In genomic region chr5:87390075-87390474, GRCh38 we compare ENCODE assay signal across 17 cellular contexts. TPM values are rescaled to one million over a fixed set of nuclear protein-coding genes. Genes with fewer than 3 reads are reported as not detected.
DNase-seq lines count a peak whose midpoint lies in the region; ATAC-seq, FAIRE-seq and TF ChIP-seq lines count a peak whose summit lies in the region.
"Had no signal": no experiment of that assay in that cellular context is flagged by ENCODE, and none has a peak within 500 bp of the region (broad histone marks: within the 10 kb centered on the region; RNA-seq: fewer than 3 reads in every experiment).

No MANE protein-coding gene starts in this region.

- H3K9me3 ChIP-seq in esophagus squamous epithelium (no peaks in the 10 kb centered on the region), breast epithelium (no peaks in the 10 kb centered on the region)
- H3K9me3 ChIP-seq: heart right ventricle, left lung, SJSA1, thoracic aorta had no signal

- FAIRE-seq in H54 (lab: Jason Lieb, UNC): peak; percentile 50
- FAIRE-seq: endothelial cell of umbilical vein had no signal

- H3K4me1 ChIP-seq in esophagus squamous epithelium (no peaks in the 10 kb centered on the region), breast epithelium (no peaks in the 10 kb centered on the region)

- ATAC-seq in GM18511 (IDR thresholded peaks at IDR 0.05; ENCODE audit: unreplicated experiment) (peak; percentile 64), T-cell (replicated peaks in 1 of 4) (peak in 1 of 4 experiments; percentile 6)
- ATAC-seq in naive thymus-derived CD8-positive, alpha-beta T cell: peak in 1 of 2 donors; percentile 22
- ATAC-seq: heart right ventricle, left lung had no signal

- POLR2A ChIA-PET in T-cell (lab: Charles Lee): interaction anchor here (0.6 to 1.4 kb wide), 6 partner anchors 9 to 1940 kb away, joined by 3 to 10 read pairs (median 4); no protein-coding TSS in a partner anchor
- POLR2A ChIA-PET in naive thymus-derived CD8-positive, alpha-beta T cell (lab: Charles Lee): no interaction called here

- peaks cover 63% of the 10 kb centered on the region for H3K36me3 Mint-ChIP-seq in T-cell
- H3K36me3 Mint-ChIP-seq in naive thymus-derived CD8-positive, alpha-beta T cell: peaks cover 12 to 94% (median 28%) of the 10 kb centered on the region in 3 donors

- no peaks in the 10 kb centered on the region for H3K9me3 Mint-ChIP-seq in T-cell
- no peaks in the 10 kb centered on the region for H3K9me3 Mint-ChIP-seq in naive thymus-derived CD8-positive, alpha-beta T cell

- H3K27me3 ChIP-seq in esophagus squamous epithelium (no peaks in the 10 kb centered on the region), breast epithelium (no peaks in the 10 kb centered on the region)
- H3K27me3 ChIP-seq: heart right ventricle, left lung, SJSA1 had no signal

- intact Hi-C loops in esophagus squamous epithelium (cut with DNase I): no loop called here
- intact Hi-C loops in breast epithelium (cut with DNase I; ENCODE audit: low total_unique reads): no loop called here

- TF ChIP-seq POLR2A in H54 (IDR thresholded peaks at IDR 0.05; ENCODE audit: low read depth, low read length) (no peak), esophagus squamous epithelium (IDR thresholded peaks at IDR 0.05) (no peak), breast epithelium (IDR thresholded peaks at IDR 0.05) (no peak)

- CTCF ChIA-PET in T-cell (lab: Charles Lee): interaction anchor here (1.3 to 2.6 kb wide), 2 partner anchors 10 kb away, joined by 6 to 11 read pairs; no protein-coding TSS in a partner anchor

- H3K27ac ChIP-seq in esophagus squamous epithelium (no peak overlapping the region), breast epithelium (no peak overlapping the region)
- H3K27ac ChIP-seq: heart right ventricle, left lung, SJSA1, skin epidermis, thoracic aorta had no signal

- H3K27ac Mint-ChIP-seq in T-cell: peak overlapping the region; percentile 16 to 56
- H3K27ac Mint-ChIP-seq in naive thymus-derived CD8-positive, alpha-beta T cell: peak overlapping the region in 7 of 10 donors; percentile 12 to 82 (median 50)

- peaks cover 6 to 100% (median 10%) of the 10 kb centered on the region in 3 donors for H3K36me3 ChIP-seq in esophagus squamous epithelium
- H3K36me3 ChIP-seq in breast epithelium: no peaks in the 10 kb centered on the region

- no peak for DNase-seq in H54 (ENCODE audit: insufficient read length, low spot score)
- no peak for DNase-seq in T-cell
- no peak for DNase-seq in naive thymus-derived CD8-positive, alpha-beta T cell
- DNase-seq in esophagus squamous epithelium (lab: John Stamatoyannopoulos, UW): no peak
- no peak for DNase-seq in breast epithelium (ENCODE audit: low spot score in 2 of 2)
- DNase-seq in LoVo (ENCODE audit: low spot score): no peak
- DNase-seq: activated T-cell treated with anti-CD3 and anti-CD28 coated beads, Interleukin-2, amount 50 U/mL, for 48 hours; C1 segment of cervical spinal cord; heart right ventricle; Karpas-422; left lung; NCI-H2029 had no signal

- no peak overlapping the region for H3K4me3 Mint-ChIP-seq in T-cell
- H3K4me3 Mint-ChIP-seq in naive thymus-derived CD8-positive, alpha-beta T cell: no peak overlapping the region

- H3K4me3 ChIP-seq in esophagus squamous epithelium: no peak overlapping the region
- H3K4me3 ChIP-seq in breast epithelium: no peak overlapping the region
- H3K4me3 ChIP-seq: heart right ventricle, left lung, SJSA1, skin epidermis, thoracic aorta had no signal

- H3K4me1 Mint-ChIP-seq in T-cell: peaks cover 11 to 30% (median 23%) of the 10 kb centered on the region in 3 donors
- peaks cover 2 to 17% (median 12%) of the 10 kb centered on the region in 4 donors for H3K4me1 Mint-ChIP-seq in naive thymus-derived CD8-positive, alpha-beta T cell

- WGBS in esophagus squamous epithelium, 2 donors: 86 to 92% methylated on average over 3 of the region's 3 CpGs

- no peak for TF ChIP-seq CTCF in esophagus squamous epithelium (IDR thresholded peaks at IDR 0.05)
- no peak for TF ChIP-seq CTCF in breast epithelium (IDR thresholded peaks at IDR 0.05)

- H3K27me3 Mint-ChIP-seq in T-cell: no peaks in the 10 kb centered on the region
- no peaks in the 10 kb centered on the region for H3K27me3 Mint-ChIP-seq in naive thymus-derived CD8-positive, alpha-beta T cell

RNA-seq across cellular contexts. Expression of gene CCNH, which starts 22.7 kb away (rescaled TPM):
- total RNA-seq in T-cell (100 to 1,000 TPM in 2 of 5 donors, 10 to 100 TPM in 3; 64.2 to 276 (median 72.9) TPM), esophagus squamous epithelium (10 to 100 TPM; 42.0 to 77.6 (median 54.1) TPM), breast epithelium (100 to 1,000 TPM; 146 to 211 (median 174) TPM)
- total RNA-seq in naive thymus-derived CD8-positive, alpha-beta T cell: 10 to 100 TPM; 86.9 TPM
- polyA plus RNA-seq in naive thymus-derived CD8-positive, alpha-beta T cell: 10 to 100 TPM; 50.2 to 58.1 (median 57.3) TPM
